Comparison of ENCODE assay signal across 24 cellular contexts in the genomic region with DNA sequence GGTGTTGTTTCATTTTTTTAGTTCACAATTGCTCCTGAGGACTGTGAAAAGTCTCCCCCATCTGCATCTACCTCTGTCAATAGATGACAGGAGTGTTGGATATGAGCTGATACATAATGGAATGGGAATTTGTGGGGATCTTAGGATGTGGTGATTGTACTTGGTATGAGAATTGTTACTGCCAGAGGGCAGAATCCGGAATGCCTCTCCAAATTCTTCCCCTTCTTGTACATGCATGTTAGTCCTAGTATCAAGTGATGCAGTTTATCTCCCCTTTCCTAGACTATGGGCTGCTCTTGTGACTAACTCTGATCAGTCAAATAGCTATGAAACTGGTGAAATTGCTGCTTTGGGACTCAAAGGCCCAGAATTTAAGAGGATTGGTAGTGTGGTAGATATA. TPM values are rescaled to one million over a fixed set of nuclear protein-coding genes. Genes with fewer than 3 reads are reported as not detected.
DNase-seq lines count a peak whose midpoint lies in the region; ATAC-seq, FAIRE-seq and TF ChIP-seq lines count a peak whose summit lies in the region.
"Had no signal": no experiment of that assay in that cellular context is flagged by ENCODE, and none has a peak within 500 bp of the region (broad histone marks: within the 10 kb centered on the region; RNA-seq: fewer than 3 reads in every experiment).

No MANE protein-coding gene starts in this region.

- no peaks in the 10 kb centered on the region for H3K27me3 Mint-ChIP-seq in GM23338 (ENCODE audit: insufficient read depth, low read depth, poor library complexity)
- H3K27me3 Mint-ChIP-seq in neural progenitor cell (ENCODE audit: insufficient read depth, low read depth), result no peaks in the 10 kb centered on the region
- no peaks in the 10 kb centered on the region for H3K27me3 Mint-ChIP-seq in activated T-helper 17 cell treated with anti-CD3 and anti-CD28 coated beads, Interleukin-2, amount 50 U/mL, for 72 hours
- H3K27me3 Mint-ChIP-seq: CD4-positive, alpha-beta T cell; CD8-positive, alpha-beta memory T cell had no signal

- DNase-seq in GM23338 (ENCODE audit: low spot score) (no peak), H1 (ENCODE audit: low read depth in 1 of 2, low spot score in 2 of 2) (no peak), foreskin fibroblast (peak; percentile 10 to 68), neural progenitor cell (ENCODE audit: low spot score) (no peak), NCI-H1417 treated with DMSO at 0.1 percent for 48 hours (lab: John Stamatoyannopoulos, UW) (no peak), pons (ENCODE audit: low spot score) (no peak)
- DNase-seq in activated CD4-positive, alpha-beta T cell treated with anti-CD3 and anti-CD28 coated beads for 1 hour, result no peak
- DNase-seq: 8988T; ACHN; AML-193; BE2C; CD4-positive, alpha-beta T cell; CD8-positive, alpha-beta memory T cell; DMS 273 treated with DMSO at 0.1 percent for 48 hours; DMS79; EL; GDM1; H9 had no signal

- H2BK5ac ChIP-seq in H1 (ENCODE audit: low read depth, low read length), result no peak overlapping the region

- H3K9me3 ChIP-seq in H1 (ENCODE audit: insufficient read depth in 2 of 2, low read depth in 1 of 2, low read length in 1 of 2), result no peaks in the 10 kb centered on the region
- H3K9me3 ChIP-seq in neural progenitor cell (ENCODE audit: low read depth), result no peaks in the 10 kb centered on the region
- H3K9me3 ChIP-seq: A549; BE2C; BLaER1 treated with 17β-estradiol and CSF1 and Interleukin-3, amounts not matched to agents 10 nM and 100 nM had no signal

- H4K5ac ChIP-seq in H1 (ENCODE audit: insufficient read length, low read depth, low read length), result no peak overlapping the region

- no peak for ATAC-seq in GM23338
- no peak for ATAC-seq in activated T-helper 17 cell treated with anti-CD3 and anti-CD28 coated beads, Interleukin-2, amount 50 U/mL, for 72 hours (replicated peaks)
- ATAC-seq: A549, GM12878, HCT116 had no signal

- H3K23ac ChIP-seq in H1 (ENCODE audit: insufficient read length), result no peak overlapping the region

- H3K36me3 ChIP-seq in GM23338 (ENCODE audit: insufficient read depth), result no peaks in the 10 kb centered on the region
- H3K36me3 ChIP-seq in H1 (ENCODE audit: control insufficient read depth in 2 of 4, insufficient read depth in 4 of 4, low read length in 3 of 4), result no peaks in the 10 kb centered on the region
- no peaks in the 10 kb centered on the region for H3K36me3 ChIP-seq in neural progenitor cell
- H3K36me3 ChIP-seq: BE2C; BLaER1 treated with 17β-estradiol and CSF1 and Interleukin-3, amounts not matched to agents 10 nM and 100 nM had no signal

- H2BK15ac ChIP-seq in H1 (ENCODE audit: low read length), result no peak overlapping the region

- H3K4me3 Mint-ChIP-seq in GM23338, result no peak overlapping the region
- no peak overlapping the region for H3K4me3 Mint-ChIP-seq in neural progenitor cell
- no peak overlapping the region for H3K4me3 Mint-ChIP-seq in activated T-helper 17 cell treated with anti-CD3 and anti-CD28 coated beads, Interleukin-2, amount 50 U/mL, for 72 hours
- H3K4me3 Mint-ChIP-seq: CD14-positive monocyte; CD4-positive, alpha-beta T cell; CD8-positive, alpha-beta memory T cell; H9 had no signal

- no peak overlapping the region for H2BK12ac ChIP-seq in H1 (ENCODE audit: low read depth, low read length)

- H3K18ac ChIP-seq in H1 (ENCODE audit: extremely low read depth, low read length), result no peak overlapping the region

- no peak for TF ChIP-seq RAD21 in H1 (IDR thresholded peaks at IDR 0.05 in 1 of 2, conservative IDR thresholded peaks at IDR 0.05 in 1 of 2; ENCODE audit: low read depth in 2 of 2, low read length in 2 of 2)

- H3K27ac Mint-ChIP-seq in GM23338, result no peak overlapping the region
- no peak overlapping the region for H3K27ac Mint-ChIP-seq in neural progenitor cell
- H3K27ac Mint-ChIP-seq in activated T-helper 17 cell treated with anti-CD3 and anti-CD28 coated beads, Interleukin-2, amount 50 U/mL, for 72 hours, result no peak overlapping the region
- H3K27ac Mint-ChIP-seq: CD14-positive monocyte; CD4-positive, alpha-beta T cell; CD8-positive, alpha-beta memory T cell; H9 had no signal

- no peak overlapping the region for H4K91ac ChIP-seq in H1 (replicated peaks; ENCODE audit: insufficient read length, low read length)

- TF ChIP-seq EP300 in H1 (IDR thresholded peaks at IDR 0.05; ENCODE audit: borderline replicate concordance in 1 of 2, low read depth in 2 of 2, low read length in 2 of 2), result no peak

- H3K27ac ChIP-seq in GM23338 (ENCODE audit: low read depth) (no peak overlapping the region), H1 (ENCODE audit: low read depth, low read length) (no peak overlapping the region), neural progenitor cell (no peak overlapping the region)
- H3K27ac ChIP-seq: A549; BLaER1 treated with 17β-estradiol and CSF1 and Interleukin-3, amounts not matched to agents 10 nM and 100 nM had no signal

- H3K4ac ChIP-seq in H1 (replicated peaks; ENCODE audit: insufficient read length, low read depth, low read length), result no peak overlapping the region

- 82% methylated on average over 1 of the region's 1 CpG; no CpG with 5 or more reads in 1 of the 2 experiments for WGBS in H1 (ENCODE audit: extremely low coverage in 1 of 2, insufficient coverage in 1 of 2, insufficient read length in 1 of 2, insufficient replicate concordance in 2 of 2, low coverage in 1 of 2, low lambda C conversion rate in 2 of 2, missing lambda C conversion rate in 1 of 2), 2 experiments

- no peak for TF ChIP-seq POLR2A in H1 (IDR thresholded peaks at IDR 0.05; ENCODE audit: control extremely low read depth in 1 of 2, low read depth in 2 of 2, low read length in 2 of 2)

- CTCF ChIA-PET in H1 (lab: Charles Lee; ENCODE audit: partially characterized antibody), result no interaction called here

- no peaks in the 10 kb centered on the region for H3F3A ChIP-seq in GM23338 (replicated peaks; ENCODE audit: low read depth)
- no peaks in the 10 kb centered on the region for H3F3A ChIP-seq in neural progenitor cell (ENCODE audit: low read depth)

- no peak overlapping the region for H2BK20ac ChIP-seq in H1 (ENCODE audit: low read length)

- H3K4me1 ChIP-seq in GM23338 (ENCODE audit: insufficient read depth) (no peaks in the 10 kb centered on the region), H1 (replicated peaks in 1 of 4; ENCODE audit: control insufficient read depth in 3 of 4, insufficient read depth in 4 of 4, low read length in 3 of 4) (no peaks in the 10 kb centered on the region), neural progenitor cell (peaks cover 14% of the 10 kb centered on the region)
- H3K4me1 ChIP-seq: A549; BE2C; BLaER1 treated with 17β-estradiol and CSF1 and Interleukin-3, amounts not matched to agents 10 nM and 100 nM had no signal

- no peaks in the 10 kb centered on the region for H3K27me3 ChIP-seq in GM23338 (ENCODE audit: insufficient read depth)
- H3K27me3 ChIP-seq in H1 (replicated peaks in 1 of 4; ENCODE audit: control insufficient read depth in 3 of 4, extremely low read depth in 1 of 4, insufficient read depth in 3 of 4, low read length in 3 of 4), result no peaks in the 10 kb centered on the region
- no peaks in the 10 kb centered on the region for H3K27me3 ChIP-seq in neural progenitor cell
- H3K27me3 ChIP-seq: BE2C; BLaER1 treated with 17β-estradiol and CSF1 and Interleukin-3, amounts not matched to agents 10 nM and 100 nM had no signal

- no peak overlapping the region for H2AK5ac ChIP-seq in H1 (ENCODE audit: low read depth, low read length)

- no peak overlapping the region for H3K4me3 ChIP-seq in GM23338
- no peak overlapping the region for H3K4me3 ChIP-seq in H1 (ENCODE audit: extremely low read depth in 1 of 4, insufficient read depth in 2 of 4, low read depth in 3 of 4, low read length in 4 of 4)
- no peak overlapping the region for H3K4me3 ChIP-seq in foreskin fibroblast (ENCODE audit: low read depth in 1 of 2, low read length in 2 of 2)
- no peak overlapping the region for H3K4me3 ChIP-seq in neural progenitor cell
- H3K4me3 ChIP-seq: A549; BLaER1 treated with 17β-estradiol and CSF1 and Interleukin-3, amounts not matched to agents 10 nM and 100 nM; GM12878 had no signal

- no peak overlapping the region for H2BK120ac ChIP-seq in H1 (replicated peaks; ENCODE audit: low read depth, low read length)

- no peaks in the 10 kb centered on the region for H3K79me1 ChIP-seq in H1 (ENCODE audit: low read depth, low read length)

- H3K4me2 ChIP-seq in GM23338 (no peak overlapping the region), H1 (ENCODE audit: insufficient read depth in 1 of 2, low read depth in 2 of 2, low read length in 2 of 2) (no peak overlapping the region), neural progenitor cell (peak overlapping the region; percentile 44)
- H3K4me2 ChIP-seq: A549; BLaER1 treated with 17β-estradiol and CSF1 and Interleukin-3, amounts not matched to agents 10 nM and 100 nM had no signal

- TF ChIP-seq CTCF in GM23338 (conservative IDR thresholded peaks at IDR 0.05; ENCODE audit: low read depth in 2 of 2), result no peak
- TF ChIP-seq CTCF in H1 (IDR thresholded peaks at IDR 0.05; ENCODE audit: control extremely low read depth in 1 of 3, insufficient read depth in 1 of 3, low read depth in 1 of 3, low read length in 3 of 3), result no peak
- TF ChIP-seq CTCF in foreskin fibroblast (IDR thresholded peaks at IDR 0.05; ENCODE audit: low read depth, low read length), result no peak
- TF ChIP-seq CTCF in neural progenitor cell (IDR thresholded peaks at IDR 0.05), result no peak

- no peak overlapping the region for H3K56ac ChIP-seq in H1 (replicated peaks; ENCODE audit: insufficient read length, low read depth, low read length)

- H4K20me1 ChIP-seq in GM23338 (replicated peaks; ENCODE audit: insufficient read depth), result no peaks in the 10 kb centered on the region
- no peaks in the 10 kb centered on the region for H4K20me1 ChIP-seq in H1 (replicated peaks in 1 of 2; ENCODE audit: control insufficient read depth in 1 of 2, insufficient read depth in 2 of 2, low read length in 2 of 2)
- no peaks in the 10 kb centered on the region for H4K20me1 ChIP-seq in neural progenitor cell (ENCODE audit: low read depth)
- H4K20me1 ChIP-seq: BLaER1 treated with 17β-estradiol and CSF1 and Interleukin-3, amounts not matched to agents 10 nM and 100 nM had no signal

- no peak overlapping the region for H3K14ac ChIP-seq in H1 (ENCODE audit: insufficient read length)

- no peaks in the 10 kb centered on the region for H3K36me3 Mint-ChIP-seq in GM23338 (ENCODE audit: low read depth)
- no peaks in the 10 kb centered on the region for H3K36me3 Mint-ChIP-seq in neural progenitor cell
- no peaks in the 10 kb centered on the region for H3K36me3 Mint-ChIP-seq in activated T-helper 17 cell treated with anti-CD3 and anti-CD28 coated beads, Interleukin-2, amount 50 U/mL, for 72 hours (ENCODE audit: low read depth)
- H3K36me3 Mint-ChIP-seq: CD14-positive monocyte; CD8-positive, alpha-beta memory T cell had no signal

- no peaks in the 10 kb centered on the region for H3K23me2 ChIP-seq in H1 (ENCODE audit: low read depth, low read length)

- H3K9me3 Mint-ChIP-seq in GM23338 (no peaks in the 10 kb centered on the region), neural progenitor cell (no peaks in the 10 kb centered on the region)
- H3K9me3 Mint-ChIP-seq in activated T-helper 17 cell treated with anti-CD3 and anti-CD28 coated beads, Interleukin-2, amount 50 U/mL, for 72 hours, result peaks cover 29% of the 10 kb centered on the region
- H3K9me3 Mint-ChIP-seq: H9 had no signal

- H3K9me2 ChIP-seq in GM23338 (ENCODE audit: insufficient read depth), result peaks cover 10% of the 10 kb centered on the region; the same call in 1 of the 2 replicates

- no peak for FAIRE-seq in H1 (lab: Jason Lieb, UNC)
- FAIRE-seq: A549, GM12878 had no signal

- H3K79me2 ChIP-seq in GM23338 (replicated peaks; ENCODE audit: insufficient read depth), result no peaks in the 10 kb centered on the region
- H3K79me2 ChIP-seq in H1 (ENCODE audit: control insufficient read depth in 1 of 2, insufficient read depth in 2 of 2, low read length in 2 of 2), result no peaks in the 10 kb centered on the region
- H3K79me2 ChIP-seq in neural progenitor cell (ENCODE audit: low read depth), result no peaks in the 10 kb centered on the region

- H4K8ac ChIP-seq in H1 (ENCODE audit: extremely low read depth, insufficient read depth, low read length), result no peak overlapping the region

- POLR2A ChIA-PET in H1 (lab: Charles Lee; ENCODE audit: partially characterized antibody), result no interaction called here

- no peaks in the 10 kb centered on the region for H3K4me1 Mint-ChIP-seq in GM23338
- H3K4me1 Mint-ChIP-seq in neural progenitor cell, result peaks cover 14% of the 10 kb centered on the region
- no peaks in the 10 kb centered on the region for H3K4me1 Mint-ChIP-seq in activated T-helper 17 cell treated with anti-CD3 and anti-CD28 coated beads, Interleukin-2, amount 50 U/mL, for 72 hours
- H3K4me1 Mint-ChIP-seq: CD14-positive monocyte; CD8-positive, alpha-beta memory T cell had no signal

- H2AFZ ChIP-seq in GM23338 (peak overlapping the region; percentile 25; the same call in 1 of the 2 replicates), H1 (ENCODE audit: low read length) (0 out of 2 replicates have a peak overlapping the region, but pooled peaks have one; percentile 1), neural progenitor cell (replicated peaks) (no peak overlapping the region)

- H3K9ac ChIP-seq in H1 (replicated peaks in 1 of 4; ENCODE audit: extremely low read depth in 1 of 4, low read depth in 3 of 4, low read length in 3 of 4), result no peak overlapping the region
- H3K9ac ChIP-seq in neural progenitor cell, result no peak overlapping the region
- H3K9ac ChIP-seq: BLaER1 treated with 17β-estradiol and CSF1 and Interleukin-3, amounts not matched to agents 10 nM and 100 nM had no signal

RNA-seq across cellular contexts. Expression of a gene that starts 24.8 kb away (rescaled TPM):
- total RNA-seq in GM23338 (2014; rRNA removed; shearing (Covaris generic)), result 8.1 and 10.9 TPM in 2 replicates
- 11.0 and 11.6 TPM in 2 replicates for polyA plus RNA-seq in GM23338 (2016; fragmentation: Nextera tagmentation; extraction: Ambion mirVana)
- 12.7 and 13.5 TPM in 2 replicates for total RNA-seq in H1 (2021; fragmentation: NEBNext Ultra II Directional; extraction: Animal tissue kit (Norgen Biotek cat#: 25700))
- 4.9 and 6.8 TPM in 2 replicates for polyA plus RNA-seq in H1 (2011; rRNA removed)
- polyA plus RNA-seq in H1 (2011; cell fraction: cytosol; rRNA removed), result 5.4 TPM
- 6.0 TPM for polyA plus RNA-seq in H1 (2011; cell fraction: nucleus; rRNA removed)
- polyA plus RNA-seq in H1 (2012, experiment 1 of 2), result 9.1 to 12.8 TPM (median 10.5 TPM) in 4 replicates
- 6.5 TPM for polyA plus RNA-seq in H1 (2012, experiment 2 of 2)
- 12.0 TPM for polyA plus RNA-seq in H1 (2013, experiment 1 of 2)
- 10.9 TPM for polyA plus RNA-seq in H1 (2013, experiment 2 of 2)
- 6.9 and 12.9 TPM in 2 replicates for polyA minus RNA-seq in H1 (2011; rRNA and poly(A)+ RNA removed)
- 7.8 TPM for polyA minus RNA-seq in H1 (2011; cell fraction: cytosol; rRNA and poly(A)+ RNA removed)
- polyA minus RNA-seq in H1 (2011; cell fraction: nucleus; rRNA and poly(A)+ RNA removed), result 36.7 TPM
- 17.9 and 37.9 TPM in 2 replicates for total RNA-seq in neural progenitor cell (ENCODE audit: low replicate concordance)
- under 1 TPM in 1 of 2 donors, not detected in 1; 0.19 TPM for total RNA-seq in activated T-helper 17 cell treated with anti-CD3 and anti-CD28 coated beads, Interleukin-2, amount 50 U/mL, for 72 hours
- total RNA-seq: GM12878 had no signal
- polyA plus RNA-seq: CD14-positive monocyte; CD8-positive, alpha-beta memory T cell had no signal

Comparison
In these comparisons a context has a peak if more than half of its experiments do, and no peak if none do; other contexts are left out.
1. DNase-seq: peak in foreskin fibroblast (2 of 2); none in GM23338 (single experiment), H1 (0 of 2), neural progenitor cell (single experiment), NCI-H1417 treated with DMSO at 0.1 percent for 48 hours (single experiment), pons (single experiment) and activated CD4-positive, alpha-beta T cell treated with anti-CD3 and anti-CD28 coated beads for 1 hour (single experiment).